In the genomic region with DNA sequence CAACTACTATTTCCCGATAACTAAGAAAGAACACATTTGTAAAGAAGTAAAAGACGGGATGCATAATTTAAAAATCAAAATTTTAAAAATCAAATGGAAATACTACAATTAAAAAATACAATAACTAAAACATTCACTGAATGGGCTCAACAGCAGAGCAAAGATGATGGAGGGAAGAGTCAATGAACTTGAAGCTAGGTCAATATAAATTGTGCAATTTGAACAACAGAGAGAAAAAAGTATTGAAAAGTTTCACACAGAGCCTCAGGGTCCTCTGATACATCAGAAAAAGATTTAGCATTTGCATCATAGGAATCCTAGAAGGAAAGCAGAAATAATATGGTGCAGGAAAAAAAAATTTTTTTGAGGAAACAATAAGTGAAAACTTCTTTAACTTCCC, we compare ENCODE assay signal across 39 cellular contexts.
"Had no signal": no experiment of that assay in that cellular context is flagged by ENCODE, and none has a peak within 500 bp of the region (broad histone marks: within the 10 kb centered on the region; RNA-seq: fewer than 3 reads in every experiment).

No MANE protein-coding gene starts in this region.

- H3K4me3 ChIP-seq: adrenal gland, body of pancreas, breast epithelium, cardiac muscle cell had no signal

- ATAC-seq: activated CD8-positive, alpha-beta T cell treated with anti-CD3 and anti-CD28 coated beads for 36 hours; activated T-cell treated with anti-CD3 and anti-CD28 coated beads, Interleukin-2, amount 50 U/mL, for 4 hours; activated T-cell treated with anti-CD3 and anti-CD28 coated beads, Interleukin-2, amount 50 U/mL, for 72 hours; activated T-helper 17 cell treated with anti-CD3 and anti-CD28 coated beads, Interleukin-2, amount 50 U/mL, for 72 hours; body of pancreas had no signal

- H3K36me3 Mint-ChIP-seq: activated CD4-positive, alpha-beta memory T cell treated with anti-CD3 and anti-CD28 coated beads for 36 hours; activated naive CD4-positive, alpha-beta T cell treated with anti-CD3 and anti-CD28 coated beads, Interleukin-2, amount 10 ng/mL, durations not matched to agents 7 days and 5 days; activated naive CD4-positive, alpha-beta T cell treated with anti-CD3 and anti-CD28 coated beads, Interleukin-2, amount 50 U/mL, for 24 hours; activated naive CD8-positive, alpha-beta T cell treated with anti-CD3 and anti-CD28 coated beads for 36 hours had no signal

- H3K27me3 ChIP-seq: adrenal gland, body of pancreas, brain microvascular endothelial cell, breast epithelium had no signal

- DNase-seq: activated B cell treated with CpG ODN at 0.5 μM for 24 hours; activated CD4-positive, alpha-beta memory T cell treated with anti-CD3 and anti-CD28 coated beads for 36 hours; activated CD4-positive, alpha-beta T cell treated with anti-CD3 and anti-CD28 coated beads for 4 hours; activated CD4-positive, alpha-beta T cell treated with anti-CD3 and anti-CD28 coated beads, Interleukin-2, amount 10 ng/mL, durations not matched to agents 24 days and 14 days; activated CD4-positive, alpha-beta T cell treated with anti-CD3 and anti-CD28 coated beads, Interleukin-2, amount 50 U/mL, for 1 hour; activated CD4-positive, alpha-beta T cell treated with anti-CD3 and anti-CD28 coated beads, Interleukin-2, amount 50 U/mL, for 4 hours; activated CD4-positive, CD25-positive, alpha-beta regulatory T cell treated with anti-CD3 and anti-CD28 coated beads, Interleukin-2, amount 50 U/mL, for 72 hours; activated CD8-positive, alpha-beta memory T cell treated with anti-CD3 and anti-CD28 coated beads, Interleukin-2, amount 50 U/mL, for 4 hours; activated CD8-positive, alpha-beta T cell treated with anti-CD3 and anti-CD28 coated beads for 36 hours; activated effector memory CD4-positive, alpha-beta T cell treated with anti-CD3 and anti-CD28 coated beads, Interleukin-2, amount 50 U/mL, for 16 hours; activated naive CD4-positive, alpha-beta T cell treated with anti-CD3 and anti-CD28 coated beads, Interleukin-2, amount 10 ng/mL, durations not matched to agents 7 days and 5 days; activated naive CD4-positive, alpha-beta T cell treated with Interleukin-2 at 50 U/mL for 16 hours; activated naive CD8-positive, alpha-beta T cell treated with anti-CD3 and anti-CD28 coated beads for 36 hours; activated T-cell treated with anti-CD3 and anti-CD28 coated beads for 4 hours; activated T-cell treated with anti-CD3 and anti-CD28 coated beads, Interleukin-2, amount 50 U/mL, for 1 hour; activated T-cell treated with anti-CD3 and anti-CD28 coated beads, Interleukin-2, amount 50 U/mL, for 4 hours; activated T-cell treated with anti-CD3 and anti-CD28 coated beads, Interleukin-2, amount 50 U/mL, for 72 hours; adrenal gland; amniotic stem cell; aorta; body of pancreas; brain microvascular endothelial cell; caudate nucleus; cerebellar nuclear complex; SW 1271; T-helper 1 cell; T-helper 2 cell; T-helper 9 cell had no signal

- H3K4me1 ChIP-seq: adrenal gland, body of pancreas, breast epithelium had no signal

- H3K36me3 ChIP-seq: adrenal gland, brain microvascular endothelial cell, breast epithelium, cardiac muscle cell had no signal

- H3K9me3 ChIP-seq: adrenal gland, body of pancreas, breast epithelium had no signal

- FAIRE-seq: astrocyte, TTC549 had no signal

- H3K27ac ChIP-seq: adrenal gland, body of pancreas, brain microvascular endothelial cell, breast epithelium, cardiac muscle cell, VCaP had no signal

- H3K9me3 Mint-ChIP-seq: activated B cell treated with CpG ODN at 0.5 μM for 24 hours; activated CD4-positive, alpha-beta memory T cell treated with anti-CD3 and anti-CD28 coated beads for 36 hours; activated CD4-positive, alpha-beta T cell treated with anti-CD3 and anti-CD28 coated beads, Interleukin-2, amount 10 ng/mL, durations not matched to agents 24 days and 14 days; activated CD8-positive, alpha-beta T cell treated with anti-CD3 and anti-CD28 coated beads for 36 hours; activated naive CD4-positive, alpha-beta T cell treated with anti-CD3 and anti-CD28 coated beads, Interleukin-2, amount 10 ng/mL, durations not matched to agents 7 days and 5 days; activated naive CD4-positive, alpha-beta T cell treated with anti-CD3 and anti-CD28 coated beads, Interleukin-2, amount 50 U/mL, for 24 hours; activated naive CD8-positive, alpha-beta T cell treated with anti-CD3 and anti-CD28 coated beads for 36 hours; activated T-cell treated with anti-CD3 and anti-CD28 coated beads, Interleukin-2, amount 50 U/mL, for 4 hours; activated T-cell treated with anti-CD3 and anti-CD28 coated beads, Interleukin-2, amount 50 U/mL, for 72 hours; activated T-helper 1 cell treated with anti-CD3 and anti-CD28 coated beads, Interleukin-12 subunit alpha, Interleukin-12 subunit beta, Interleukin-2, Interleukin-4 antibody, amounts not matched to agents 30 ng/mL and 10 ng/mL and 1 ng/mL, durations not matched to agents 14 hours and 24 hours and 36 hours; central memory CD8-positive, alpha-beta T cell; T-helper 1 cell treated with Interleukin-12 subunit alpha and Interleukin-12 subunit beta and Interleukin-4 antibody, amounts not matched to agents 30 μg/mL and 1 μg/mL, for 36 hours; T-helper 2 cell treated with Interferon-gamma antibody and Interleukin-4, amounts not matched to agents 5 μg/mL and 100 μg/mL, for 36 hours had no signal

- H3K27ac Mint-ChIP-seq: activated B cell treated with CpG ODN at 0.5 μM for 24 hours; activated CD4-positive, alpha-beta memory T cell treated with anti-CD3 and anti-CD28 coated beads for 36 hours; activated CD4-positive, alpha-beta T cell treated with anti-CD3 and anti-CD28 coated beads, Interleukin-2, amount 10 ng/mL, durations not matched to agents 24 days and 14 days; activated CD8-positive, alpha-beta T cell treated with anti-CD3 and anti-CD28 coated beads for 36 hours; activated naive CD4-positive, alpha-beta T cell treated with anti-CD3 and anti-CD28 coated beads, Interleukin-2, amount 10 ng/mL, durations not matched to agents 7 days and 5 days; activated naive CD4-positive, alpha-beta T cell treated with anti-CD3 and anti-CD28 coated beads, Interleukin-2, amount 50 U/mL, for 24 hours; activated naive CD8-positive, alpha-beta T cell treated with anti-CD3 and anti-CD28 coated beads for 36 hours; activated T-cell treated with anti-CD3 and anti-CD28 coated beads, Interleukin-2, amount 50 U/mL, for 72 hours; activated T-helper 1 cell treated with anti-CD3 and anti-CD28 coated beads, Interleukin-12 subunit alpha, Interleukin-12 subunit beta, Interleukin-2, Interleukin-4 antibody, amounts not matched to agents 30 ng/mL and 10 ng/mL and 1 ng/mL, durations not matched to agents 14 hours and 24 hours and 36 hours; activated T-helper 17 cell treated with anti-CD3 and anti-CD28 coated beads, Interleukin-2, amount 50 U/mL, for 72 hours; T-helper 1 cell treated with Interleukin-12 subunit alpha and Interleukin-12 subunit beta and Interleukin-4 antibody, amounts not matched to agents 30 μg/mL and 1 μg/mL, for 36 hours; T-helper 2 cell treated with Interferon-gamma antibody and Interleukin-4, amounts not matched to agents 5 μg/mL and 100 μg/mL, for 36 hours had no signal
